ENCODE assay signal across 1 cellular context in the genomic region with DNA sequence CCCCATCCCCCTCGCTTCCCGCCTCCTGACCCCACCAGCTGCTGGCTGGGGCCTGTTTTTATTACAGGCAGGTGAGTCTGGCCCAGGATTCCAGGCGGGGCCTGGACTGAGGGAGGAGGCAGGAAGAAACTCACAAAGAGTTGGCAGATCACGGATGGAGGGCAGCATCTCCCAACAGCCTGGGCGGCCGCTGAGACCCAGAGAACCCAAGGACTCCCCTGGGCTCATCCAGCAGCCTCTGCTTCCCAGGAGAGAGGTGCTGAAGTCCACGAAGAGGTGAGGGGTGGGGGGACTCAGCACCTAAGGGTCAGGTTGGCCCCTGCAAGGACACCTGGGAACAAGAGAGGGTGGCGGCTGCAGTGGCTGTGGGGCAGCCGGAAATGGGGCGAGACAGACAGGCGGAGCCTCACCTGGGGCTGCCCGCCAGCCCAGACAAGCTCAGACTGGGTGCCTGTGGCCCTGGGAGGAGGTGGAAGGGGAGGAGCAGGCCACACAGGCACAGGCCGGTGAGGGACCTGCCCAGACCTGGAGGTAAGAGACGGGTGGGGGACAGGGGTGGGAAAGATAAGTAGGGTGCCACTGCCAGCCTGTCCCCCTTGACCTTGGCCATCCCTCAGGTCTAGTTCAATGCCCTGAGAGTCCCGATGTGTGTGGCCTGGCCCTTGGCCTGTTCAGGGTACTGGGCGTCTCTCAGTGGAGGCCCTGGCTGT.
TF ChIP-seq lines count a peak whose summit lies in the region.

No MANE protein-coding gene starts in this region.

TF ChIP-seq in HepG2, 621 proteins besides CTCF, POLR2A, EP300 and RAD21 (continues in another document):
- no peak for TF ChIP-seq ZNF230 (CRISPR knock-in tag; IDR thresholded peaks at IDR 0.05)
- no peak for TF ChIP-seq ZNF790 (CRISPR knock-in tag; IDR thresholded peaks at IDR 0.05; ENCODE audit: borderline replicate concordance)
- TF ChIP-seq, protein P1, sequence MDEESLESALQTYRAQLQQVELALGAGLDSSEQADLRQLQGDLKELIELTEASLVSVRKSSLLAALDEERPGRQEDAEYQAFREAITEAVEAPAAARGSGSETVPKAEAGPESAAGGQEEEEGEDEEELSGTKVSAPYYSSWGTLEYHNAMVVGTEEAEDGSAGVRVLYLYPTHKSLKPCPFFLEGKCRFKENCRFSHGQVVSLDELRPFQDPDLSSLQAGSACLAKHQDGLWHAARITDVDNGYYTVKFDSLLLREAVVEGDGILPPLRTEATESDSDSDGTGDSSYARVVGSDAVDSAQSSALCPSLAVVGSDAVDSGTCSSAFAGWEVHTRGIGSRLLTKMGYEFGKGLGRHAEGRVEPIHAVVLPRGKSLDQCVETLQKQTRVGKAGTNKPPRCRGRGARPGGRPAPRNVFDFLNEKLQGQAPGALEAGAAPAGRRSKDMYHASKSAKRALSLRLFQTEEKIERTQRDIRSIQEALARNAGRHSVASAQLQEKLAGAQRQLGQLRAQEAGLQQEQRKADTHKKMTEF (CRISPR knock-in tag; IDR thresholded peaks at IDR 0.05) = 0 out of 2 replicates have a peak, but pooled peaks have one; percentile 23
- TF ChIP-seq, protein P2, sequence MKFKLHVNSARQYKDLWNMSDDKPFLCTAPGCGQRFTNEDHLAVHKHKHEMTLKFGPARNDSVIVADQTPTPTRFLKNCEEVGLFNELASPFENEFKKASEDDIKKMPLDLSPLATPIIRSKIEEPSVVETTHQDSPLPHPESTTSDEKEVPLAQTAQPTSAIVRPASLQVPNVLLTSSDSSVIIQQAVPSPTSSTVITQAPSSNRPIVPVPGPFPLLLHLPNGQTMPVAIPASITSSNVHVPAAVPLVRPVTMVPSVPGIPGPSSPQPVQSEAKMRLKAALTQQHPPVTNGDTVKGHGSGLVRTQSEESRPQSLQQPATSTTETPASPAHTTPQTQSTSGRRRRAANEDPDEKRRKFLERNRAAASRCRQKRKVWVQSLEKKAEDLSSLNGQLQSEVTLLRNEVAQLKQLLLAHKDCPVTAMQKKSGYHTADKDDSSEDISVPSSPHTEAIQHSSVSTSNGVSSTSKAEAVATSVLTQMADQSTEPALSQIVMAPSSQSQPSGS (CRISPR knock-in tag; IDR thresholded peaks at IDR 0.05) = no peak
- TF ChIP-seq ZBTB8A (CRISPR knock-in tag; IDR thresholded peaks at IDR 0.05; ENCODE audit: borderline replicate concordance, low read depth) = no peak
- TF ChIP-seq TEAD3 (CRISPR knock-in tag; optimal IDR thresholded peaks at IDR 0.05; ENCODE audit: borderline replicate concordance) = peak; percentile 32
- no peak for TF ChIP-seq FLYWCH1 (CRISPR knock-in tag; IDR thresholded peaks at IDR 0.05)
- TF ChIP-seq, protein P3, sequence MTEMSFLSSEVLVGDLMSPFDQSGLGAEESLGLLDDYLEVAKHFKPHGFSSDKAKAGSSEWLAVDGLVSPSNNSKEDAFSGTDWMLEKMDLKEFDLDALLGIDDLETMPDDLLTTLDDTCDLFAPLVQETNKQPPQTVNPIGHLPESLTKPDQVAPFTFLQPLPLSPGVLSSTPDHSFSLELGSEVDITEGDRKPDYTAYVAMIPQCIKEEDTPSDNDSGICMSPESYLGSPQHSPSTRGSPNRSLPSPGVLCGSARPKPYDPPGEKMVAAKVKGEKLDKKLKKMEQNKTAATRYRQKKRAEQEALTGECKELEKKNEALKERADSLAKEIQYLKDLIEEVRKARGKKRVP (CRISPR knock-in tag; IDR thresholded peaks at IDR 0.05) = no peak
- TF ChIP-seq HCFC1 (IDR thresholded peaks at IDR 0.05; ENCODE audit: low read depth, low read length) = no peak
- TF ChIP-seq ZSCAN22 (CRISPR knock-in tag; IDR thresholded peaks at IDR 0.05) = peak; percentile 93
- TF ChIP-seq, protein P4, sequence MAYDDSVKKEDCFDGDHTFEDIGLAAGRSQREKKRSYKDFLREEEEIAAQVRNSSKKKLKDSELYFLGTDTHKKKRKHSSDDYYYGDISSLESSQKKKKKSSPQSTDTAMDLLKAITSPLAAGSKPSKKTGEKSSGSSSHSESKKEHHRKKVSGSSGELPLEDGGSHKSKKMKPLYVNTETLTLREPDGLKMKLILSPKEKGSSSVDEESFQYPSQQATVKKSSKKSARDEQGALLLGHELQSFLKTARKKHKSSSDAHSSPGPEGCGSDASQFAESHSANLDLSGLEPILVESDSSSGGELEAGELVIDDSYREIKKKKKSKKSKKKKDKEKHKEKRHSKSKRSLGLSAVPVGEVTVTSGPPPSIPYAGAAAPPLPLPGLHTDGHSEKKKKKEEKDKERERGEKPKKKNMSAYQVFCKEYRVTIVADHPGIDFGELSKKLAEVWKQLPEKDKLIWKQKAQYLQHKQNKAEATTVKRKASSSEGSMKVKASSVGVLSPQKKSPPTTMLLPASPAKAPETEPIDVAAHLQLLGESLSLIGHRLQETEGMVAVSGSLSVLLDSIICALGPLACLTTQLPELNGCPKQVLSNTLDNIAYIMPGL (CRISPR knock-in tag; IDR thresholded peaks at IDR 0.05; ENCODE audit: borderline replicate concordance in 1 of 2, low read depth in 1 of 2) = 0 out of 4 replicates have a peak, but pooled peaks of 1 of the 2 experiments have one; percentile 14
- no peak for TF ChIP-seq SP1 (IDR thresholded peaks at IDR 0.05)
- TF ChIP-seq SP1 (CRISPR knock-in tag; IDR thresholded peaks at IDR 0.05) = 0 out of 2 replicates have a peak, but pooled peaks have one; percentile 10
- TF ChIP-seq ZFP90 (CRISPR knock-in tag; IDR thresholded peaks at IDR 0.05; ENCODE audit: borderline replicate concordance) = no peak
- peak; percentile 35; the same call in 1 of the 2 replicates for TF ChIP-seq ZNF350 (CRISPR knock-in tag; IDR thresholded peaks at IDR 0.05; ENCODE audit: borderline replicate concordance, low read depth)
- TF ChIP-seq MEIS1 (CRISPR knock-in tag; IDR thresholded peaks at IDR 0.05; ENCODE audit: borderline replicate concordance) = no peak
- TF ChIP-seq, protein P5, sequence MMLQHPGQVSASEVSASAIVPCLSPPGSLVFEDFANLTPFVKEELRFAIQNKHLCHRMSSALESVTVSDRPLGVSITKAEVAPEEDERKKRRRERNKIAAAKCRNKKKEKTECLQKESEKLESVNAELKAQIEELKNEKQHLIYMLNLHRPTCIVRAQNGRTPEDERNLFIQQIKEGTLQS (CRISPR knock-in tag; IDR thresholded peaks at IDR 0.05) = 0 out of 2 replicates have a peak, but pooled peaks have one; percentile 30
- TF ChIP-seq FOXA1 (IDR thresholded peaks at IDR 0.05) = no peak
- peak; percentile 2; the same call in 1 of the 2 replicates for TF ChIP-seq FOXA1 (CRISPR knock-in tag; IDR thresholded peaks at IDR 0.05)
- no peak for TF ChIP-seq CCAR2 (optimal IDR thresholded peaks at IDR 0.05; ENCODE audit: low read depth, low read length)
- TF ChIP-seq HDAC2 (CRISPR knock-in tag; IDR thresholded peaks at IDR 0.05) = peak; percentile 36; the same call in 1 of the 2 replicates
- TF ChIP-seq ZFX (CRISPR knock-in tag; IDR thresholded peaks at IDR 0.05; ENCODE audit: low read depth) = no peak; the same call in none of the 2 replicates
- TF ChIP-seq HNF4A (CRISPR knock-in tag; IDR thresholded peaks at IDR 0.05) = peak; percentile 45; the same call in 1 of the 2 replicates
- no peak for TF ChIP-seq ZNF10 (CRISPR knock-in tag; IDR thresholded peaks at IDR 0.05; ENCODE audit: borderline replicate concordance, low read depth)
- TF ChIP-seq HNRNPUL1 (IDR thresholded peaks at IDR 0.05; ENCODE audit: low read depth, low read length) = no peak
- 0 out of 2 replicates have a peak, but pooled peaks have one; percentile 28 for TF ChIP-seq SP2 (CRISPR knock-in tag; IDR thresholded peaks at IDR 0.05)
- TF ChIP-seq ZNF547 (CRISPR knock-in tag; IDR thresholded peaks at IDR 0.05) = peak; percentile 60; the same call in 1 of the 2 replicates
- peak; percentile 68; the same call in 1 of the 2 replicates for TF ChIP-seq CCDC6 (CRISPR knock-in tag; IDR thresholded peaks at IDR 0.05)
- peak; percentile 57 for TF ChIP-seq SKI (IDR thresholded peaks at IDR 0.05; ENCODE audit: partially characterized antibody)
- TF ChIP-seq SCMH1 (CRISPR knock-in tag; IDR thresholded peaks at IDR 0.05; ENCODE audit: borderline replicate concordance) = no peak
- TF ChIP-seq ZNF207 (IDR thresholded peaks at IDR 0.05; ENCODE audit: borderline replicate concordance) = no peak
- TF ChIP-seq HNF4G (IDR thresholded peaks at IDR 0.05; ENCODE audit: borderline replicate concordance, low read depth, low read length) = 0 out of 2 replicates have a peak, but pooled peaks have one; percentile 29
- TF ChIP-seq HNF4G (CRISPR knock-in tag; IDR thresholded peaks at IDR 0.05; ENCODE audit: borderline replicate concordance, low read depth) = 0 out of 2 replicates have a peak, but pooled peaks have one; percentile 8
- no peak for TF ChIP-seq KLF13 (CRISPR knock-in tag; IDR thresholded peaks at IDR 0.05)
- no peak for TF ChIP-seq ZNF75D (CRISPR knock-in tag; IDR thresholded peaks at IDR 0.05; ENCODE audit: borderline replicate concordance)
- 0 out of 2 replicates have a peak, but pooled peaks have one; percentile 29 for TF ChIP-seq MAZ (IDR thresholded peaks at IDR 0.05; ENCODE audit: borderline replicate concordance, low read depth, low read length)
- TF ChIP-seq MAZ (CRISPR knock-in tag; IDR thresholded peaks at IDR 0.05; ENCODE audit: low read depth) = no peak; the same call in 1 of the 2 replicates
- TF ChIP-seq, protein P6, sequence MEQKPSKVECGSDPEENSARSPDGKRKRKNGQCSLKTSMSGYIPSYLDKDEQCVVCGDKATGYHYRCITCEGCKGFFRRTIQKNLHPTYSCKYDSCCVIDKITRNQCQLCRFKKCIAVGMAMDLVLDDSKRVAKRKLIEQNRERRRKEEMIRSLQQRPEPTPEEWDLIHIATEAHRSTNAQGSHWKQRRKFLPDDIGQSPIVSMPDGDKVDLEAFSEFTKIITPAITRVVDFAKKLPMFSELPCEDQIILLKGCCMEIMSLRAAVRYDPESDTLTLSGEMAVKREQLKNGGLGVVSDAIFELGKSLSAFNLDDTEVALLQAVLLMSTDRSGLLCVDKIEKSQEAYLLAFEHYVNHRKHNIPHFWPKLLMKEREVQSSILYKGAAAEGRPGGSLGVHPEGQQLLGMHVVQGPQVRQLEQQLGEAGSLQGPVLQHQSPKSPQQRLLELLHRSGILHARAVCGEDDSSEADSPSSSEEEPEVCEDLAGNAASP (CRISPR knock-in tag; IDR thresholded peaks at IDR 0.05; ENCODE audit: borderline replicate concordance) = peak; percentile 21; the same call in 1 of the 2 replicates
- TF ChIP-seq HHEX (CRISPR knock-in tag; IDR thresholded peaks at IDR 0.05) = no peak
- 0 out of 2 replicates have a peak, but pooled peaks have one; percentile 11 for TF ChIP-seq HNRNPL (IDR thresholded peaks at IDR 0.05; ENCODE audit: low read depth, low read length)
- TF ChIP-seq, protein P7, sequence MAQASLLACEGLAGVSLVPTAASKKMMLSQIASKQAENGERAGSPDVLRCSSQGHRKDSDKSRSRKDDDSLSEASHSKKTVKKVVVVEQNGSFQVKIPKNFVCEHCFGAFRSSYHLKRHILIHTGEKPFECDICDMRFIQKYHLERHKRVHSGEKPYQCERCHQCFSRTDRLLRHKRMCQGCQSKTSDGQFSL (CRISPR knock-in tag; IDR thresholded peaks at IDR 0.05) = no peak
- 0 out of 2 replicates have a peak, but pooled peaks have one; percentile 24 for TF ChIP-seq TBX2 (CRISPR knock-in tag; IDR thresholded peaks at IDR 0.05; ENCODE audit: borderline replicate concordance)
- TF ChIP-seq, protein P8, sequence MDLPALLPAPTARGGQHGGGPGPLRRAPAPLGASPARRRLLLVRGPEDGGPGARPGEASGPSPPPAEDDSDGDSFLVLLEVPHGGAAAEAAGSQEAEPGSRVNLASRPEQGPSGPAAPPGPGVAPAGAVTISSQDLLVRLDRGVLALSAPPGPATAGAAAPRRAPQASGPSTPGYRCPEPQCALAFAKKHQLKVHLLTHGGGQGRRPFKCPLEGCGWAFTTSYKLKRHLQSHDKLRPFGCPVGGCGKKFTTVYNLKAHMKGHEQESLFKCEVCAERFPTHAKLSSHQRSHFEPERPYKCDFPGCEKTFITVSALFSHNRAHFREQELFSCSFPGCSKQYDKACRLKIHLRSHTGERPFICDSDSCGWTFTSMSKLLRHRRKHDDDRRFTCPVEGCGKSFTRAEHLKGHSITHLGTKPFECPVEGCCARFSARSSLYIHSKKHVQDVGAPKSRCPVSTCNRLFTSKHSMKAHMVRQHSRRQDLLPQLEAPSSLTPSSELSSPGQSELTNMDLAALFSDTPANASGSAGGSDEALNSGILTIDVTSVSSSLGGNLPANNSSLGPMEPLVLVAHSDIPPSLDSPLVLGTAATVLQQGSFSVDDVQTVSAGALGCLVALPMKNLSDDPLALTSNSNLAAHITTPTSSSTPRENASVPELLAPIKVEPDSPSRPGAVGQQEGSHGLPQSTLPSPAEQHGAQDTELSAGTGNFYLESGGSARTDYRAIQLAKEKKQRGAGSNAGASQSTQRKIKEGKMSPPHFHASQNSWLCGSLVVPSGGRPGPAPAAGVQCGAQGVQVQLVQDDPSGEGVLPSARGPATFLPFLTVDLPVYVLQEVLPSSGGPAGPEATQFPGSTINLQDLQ (CRISPR knock-in tag; IDR thresholded peaks at IDR 0.05) = no peak
- TF ChIP-seq, protein P9, sequence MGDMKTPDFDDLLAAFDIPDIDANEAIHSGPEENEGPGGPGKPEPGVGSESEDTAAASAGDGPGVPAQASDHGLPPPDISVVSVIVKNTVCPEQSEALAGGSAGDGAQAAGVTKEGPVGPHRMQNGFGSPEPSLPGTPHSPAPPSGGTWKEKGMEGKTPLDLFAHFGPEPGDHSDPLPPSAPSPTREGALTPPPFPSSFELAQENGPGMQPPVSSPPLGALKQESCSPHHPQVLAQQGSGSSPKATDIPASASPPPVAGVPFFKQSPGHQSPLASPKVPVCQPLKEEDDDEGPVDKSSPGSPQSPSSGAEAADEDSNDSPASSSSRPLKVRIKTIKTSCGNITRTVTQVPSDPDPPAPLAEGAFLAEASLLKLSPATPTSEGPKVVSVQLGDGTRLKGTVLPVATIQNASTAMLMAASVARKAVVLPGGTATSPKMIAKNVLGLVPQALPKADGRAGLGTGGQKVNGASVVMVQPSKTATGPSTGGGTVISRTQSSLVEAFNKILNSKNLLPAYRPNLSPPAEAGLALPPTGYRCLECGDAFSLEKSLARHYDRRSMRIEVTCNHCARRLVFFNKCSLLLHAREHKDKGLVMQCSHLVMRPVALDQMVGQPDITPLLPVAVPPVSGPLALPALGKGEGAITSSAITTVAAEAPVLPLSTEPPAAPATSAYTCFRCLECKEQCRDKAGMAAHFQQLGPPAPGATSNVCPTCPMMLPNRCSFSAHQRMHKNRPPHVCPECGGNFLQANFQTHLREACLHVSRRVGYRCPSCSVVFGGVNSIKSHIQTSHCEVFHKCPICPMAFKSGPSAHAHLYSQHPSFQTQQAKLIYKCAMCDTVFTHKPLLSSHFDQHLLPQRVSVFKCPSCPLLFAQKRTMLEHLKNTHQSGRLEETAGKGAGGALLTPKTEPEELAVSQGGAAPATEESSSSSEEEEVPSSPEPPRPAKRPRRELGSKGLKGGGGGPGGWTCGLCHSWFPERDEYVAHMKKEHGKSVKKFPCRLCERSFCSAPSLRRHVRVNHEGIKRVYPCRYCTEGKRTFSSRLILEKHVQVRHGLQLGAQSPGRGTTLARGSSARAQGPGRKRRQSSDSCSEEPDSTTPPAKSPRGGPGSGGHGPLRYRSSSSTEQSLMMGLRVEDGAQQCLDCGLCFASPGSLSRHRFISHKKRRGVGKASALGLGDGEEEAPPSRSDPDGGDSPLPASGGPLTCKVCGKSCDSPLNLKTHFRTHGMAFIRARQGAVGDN (CRISPR knock-in tag; IDR thresholded peaks at IDR 0.05) = peak; percentile 66; the same call in 1 of the 2 replicates
- peak; percentile 50 for TF ChIP-seq ZFY (CRISPR knock-in tag; IDR thresholded peaks at IDR 0.05)
- no peak for TF ChIP-seq ELF4 (CRISPR knock-in tag; IDR thresholded peaks at IDR 0.05; ENCODE audit: borderline replicate concordance)
- no peak for TF ChIP-seq SMC3 (IDR thresholded peaks at IDR 0.05; ENCODE audit: low read length)
